Comparison of ENCODE assay signal across 10 cellular contexts in genomic region chr12:92108651-92109050, GRCh38. TPM values are rescaled to one million over a fixed set of nuclear protein-coding genes. Genes with fewer than 3 reads are reported as not detected.
DNase-seq lines count a peak whose midpoint lies in the region; ATAC-seq and TF ChIP-seq lines count a peak whose summit lies in the region.
"Had no signal": no experiment of that assay in that cellular context is flagged by ENCODE, and none has a peak within 500 bp of the region (broad histone marks: within the 10 kb centered on the region; RNA-seq: fewer than 3 reads in every experiment).

No MANE protein-coding gene starts in this region.

- peaks cover 15% of the 10 kb centered on the region for H3K4me1 ChIP-seq in adipocyte (ENCODE audit: control insufficient read depth, insufficient read depth, low read length)

- no peak overlapping the region for H3K4me3 ChIP-seq in MG63
- peak overlapping the region; percentile 3 for H3K4me3 ChIP-seq in adipocyte (ENCODE audit: low read length)
- H3K4me3 ChIP-seq: lung had no signal

- no peaks in the 10 kb centered on the region for H3K9me3 ChIP-seq in CD4-positive, alpha-beta T cell (ENCODE audit: control insufficient read depth, low read length)
- H3K9me3 ChIP-seq in MG63 (no peaks in the 10 kb centered on the region), adipocyte (ENCODE audit: control insufficient read depth, low read length) (no peaks in the 10 kb centered on the region)

- peak overlapping the region; percentile 23 for H3K4me3 Mint-ChIP-seq in CD4-positive, alpha-beta T cell

- DNase-seq in CD4-positive, alpha-beta T cell = no peak
- peak; percentile 9 for DNase-seq in MG63
- peak; percentile 75 for DNase-seq in adipocyte (ENCODE audit: low read depth)
- peak; percentile 45 for DNase-seq in myocyte (ENCODE audit: low read depth)
- DNase-seq in COLO829 (ENCODE audit: low spot score) = no peak
- no peak for DNase-seq in KG1 (lab: John Stamatoyannopoulos, UW)

- intact Hi-C loops in CD4-positive, alpha-beta T cell (cut with DNase I, micrococcal nuclease) = no loop called here

- peaks cover 83% of the 10 kb centered on the region for H3K4me1 Mint-ChIP-seq in CD4-positive, alpha-beta T cell (ENCODE audit: low read depth)

- peaks cover 39% of the 10 kb centered on the region for H3K36me3 Mint-ChIP-seq in CD4-positive, alpha-beta T cell (ENCODE audit: low read depth)

- H3K9me3 Mint-ChIP-seq in CD4-positive, alpha-beta T cell = no peaks in the 10 kb centered on the region

- no peak for ATAC-seq in CD4-positive, alpha-beta T cell (ENCODE audit: poor library complexity)
- ATAC-seq in GM18511 (IDR thresholded peaks at IDR 0.05; ENCODE audit: unreplicated experiment) (no peak), GM21390 (IDR thresholded peaks at IDR 0.05; ENCODE audit: unreplicated experiment) (no peak)

- no peaks in the 10 kb centered on the region for H3K27me3 ChIP-seq in CD4-positive, alpha-beta T cell (ENCODE audit: control insufficient read depth, insufficient read depth, low read length)
- H3K27me3 ChIP-seq in MG63 (no peaks in the 10 kb centered on the region), adipocyte (replicated peaks; ENCODE audit: control insufficient read depth, insufficient read depth, low read length) (no peaks in the 10 kb centered on the region)

- POLR2A ChIA-PET in CD4-positive, alpha-beta T cell (lab: Charles Lee) = no interaction called here

- CTCF ChIA-PET in CD4-positive, alpha-beta T cell (lab: Charles Lee) = no interaction called here

- H3K27ac ChIP-seq in CD4-positive, alpha-beta T cell (ENCODE audit: low read depth, low read length) = no peak overlapping the region
- H3K27ac ChIP-seq: KMS-11 had no signal

- peak overlapping the region; percentile 46 for H3K9ac ChIP-seq in adipocyte (ENCODE audit: low read length)
- H3K9ac ChIP-seq: KMS-11 had no signal

- no peak for TF ChIP-seq CTCF in CD4-positive, alpha-beta T cell (IDR thresholded peaks at IDR 0.05)

- H3K36me3 ChIP-seq in MG63 (no peaks in the 10 kb centered on the region), adipocyte (ENCODE audit: control insufficient read depth, insufficient read depth, low read length, severe bottlenecking) (no peaks in the 10 kb centered on the region)

- no peaks in the 10 kb centered on the region for H3K27me3 Mint-ChIP-seq in CD4-positive, alpha-beta T cell

- peak overlapping the region; percentile 42 for H3K27ac Mint-ChIP-seq in CD4-positive, alpha-beta T cell

RNA-seq across cellular contexts. Expression of gene BTG1, which starts 37.0 kb away (rescaled TPM):
- 1,000 to 10,000 TPM; 1,698 to 1,774 TPM for total RNA-seq in CD4-positive, alpha-beta T cell
- 1.2 and 2.0 TPM in 2 replicates for total RNA-seq in MG63 (2014; rRNA removed; shearing (Covaris generic); ENCODE audit: low replicate concordance)
- total RNA-seq in myocyte = 56.2 and 63.1 TPM in 2 replicates
- polyA plus RNA-seq in myocyte (2012) = 84.0 TPM

Comparison
In these comparisons a context has a peak if more than half of its experiments do, and no peak if none do; other contexts are left out.
1. DNase-seq: peak in MG63 (single experiment), adipocyte (single experiment) and myocyte (single experiment); none in CD4-positive, alpha-beta T cell (0 of 10), COLO829 (single experiment) and KG1 (single experiment).
2. RNA of gene BTG1, which starts 37.0 kb away (total RNA-seq): 1,698 to 1,774 TPM in CD4-positive, alpha-beta T cell; 56.2 to 63.1 TPM in myocyte and 1.2 to 2.0 TPM in MG63; every median in the first group is over 10 times any median in the second.